1 cellular context compared by ENCODE assay signal in the genomic region with DNA sequence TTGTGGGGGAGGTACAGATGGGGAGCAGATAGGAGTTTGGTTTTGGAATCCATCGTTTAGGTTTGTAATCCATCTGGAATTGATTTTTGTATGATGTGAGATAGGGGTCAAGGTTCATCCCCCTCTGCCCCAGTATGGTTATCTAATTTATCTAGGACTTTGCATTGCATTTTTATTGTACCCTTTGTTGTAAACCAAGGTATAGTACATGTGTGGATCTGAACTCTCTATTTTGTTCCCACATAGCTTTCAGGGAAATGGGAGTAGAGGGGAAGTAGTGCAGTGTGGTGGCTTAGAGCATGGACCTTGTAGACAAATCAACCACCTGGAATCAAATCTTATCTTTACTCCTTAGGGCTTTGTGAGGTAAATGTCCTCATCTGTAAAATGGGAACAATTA.
TF ChIP-seq lines count a peak whose summit lies in the region.

No MANE protein-coding gene starts in this region.

TF ChIP-seq in GM12878, 131 proteins besides CTCF, POLR2A, EP300 and RAD21 (continued from another document):
- TF ChIP-seq, protein P1, sequence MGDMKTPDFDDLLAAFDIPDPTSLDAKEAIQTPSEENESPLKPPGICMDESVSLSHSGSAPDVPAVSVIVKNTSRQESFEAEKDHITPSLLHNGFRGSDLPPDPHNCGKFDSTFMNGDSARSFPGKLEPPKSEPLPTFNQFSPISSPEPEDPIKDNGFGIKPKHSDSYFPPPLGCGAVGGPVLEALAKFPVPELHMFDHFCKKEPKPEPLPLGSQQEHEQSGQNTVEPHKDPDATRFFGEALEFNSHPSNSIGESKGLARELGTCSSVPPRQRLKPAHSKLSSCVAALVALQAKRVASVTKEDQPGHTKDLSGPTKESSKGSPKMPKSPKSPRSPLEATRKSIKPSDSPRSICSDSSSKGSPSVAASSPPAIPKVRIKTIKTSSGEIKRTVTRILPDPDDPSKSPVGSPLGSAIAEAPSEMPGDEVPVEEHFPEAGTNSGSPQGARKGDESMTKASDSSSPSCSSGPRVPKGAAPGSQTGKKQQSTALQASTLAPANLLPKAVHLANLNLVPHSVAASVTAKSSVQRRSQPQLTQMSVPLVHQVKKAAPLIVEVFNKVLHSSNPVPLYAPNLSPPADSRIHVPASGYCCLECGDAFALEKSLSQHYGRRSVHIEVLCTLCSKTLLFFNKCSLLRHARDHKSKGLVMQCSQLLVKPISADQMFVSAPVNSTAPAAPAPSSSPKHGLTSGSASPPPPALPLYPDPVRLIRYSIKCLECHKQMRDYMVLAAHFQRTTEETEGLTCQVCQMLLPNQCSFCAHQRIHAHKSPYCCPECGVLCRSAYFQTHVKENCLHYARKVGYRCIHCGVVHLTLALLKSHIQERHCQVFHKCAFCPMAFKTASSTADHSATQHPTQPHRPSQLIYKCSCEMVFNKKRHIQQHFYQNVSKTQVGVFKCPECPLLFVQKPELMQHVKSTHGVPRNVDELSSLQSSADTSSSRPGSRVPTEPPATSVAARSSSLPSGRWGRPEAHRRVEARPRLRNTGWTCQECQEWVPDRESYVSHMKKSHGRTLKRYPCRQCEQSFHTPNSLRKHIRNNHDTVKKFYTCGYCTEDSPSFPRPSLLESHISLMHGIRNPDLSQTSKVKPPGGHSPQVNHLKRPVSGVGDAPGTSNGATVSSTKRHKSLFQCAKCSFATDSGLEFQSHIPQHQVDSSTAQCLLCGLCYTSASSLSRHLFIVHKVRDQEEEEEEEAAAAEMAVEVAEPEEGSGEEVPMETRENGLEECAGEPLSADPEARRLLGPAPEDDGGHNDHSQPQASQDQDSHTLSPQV (IDR thresholded peaks at IDR 0.05), result no peak
- no peak for TF ChIP-seq E4F1 (IDR thresholded peaks at IDR 0.05; ENCODE audit: borderline replicate concordance, partially characterized antibody)
- no peak for TF ChIP-seq GATAD2B (conservative IDR thresholded peaks at IDR 0.05; ENCODE audit: low read depth)
- no peak for TF ChIP-seq IRF3 (IDR thresholded peaks at IDR 0.05)
TF ChIP-seq in GM12878: peak in this region for 0.
